ENCODE assay signal across 21 cellular contexts in genomic region chr12:8680533-8680932, GRCh38. TPM values are rescaled to one million over a fixed set of nuclear protein-coding genes. Genes with fewer than 3 reads are reported as not detected.
A peak's percentile ranks its signal among the peaks of the same experiment; 100 is the strongest.
DNase-seq lines count a peak whose midpoint lies in the region; ATAC-seq and TF ChIP-seq lines count a peak whose summit lies in the region.
"Had no signal": no experiment of that assay in that cellular context is flagged by ENCODE, and none has a peak within 500 bp of the region (broad histone marks: within the 10 kb centered on the region; RNA-seq: fewer than 3 reads in every experiment).

No MANE protein-coding gene starts in this region.

- peaks cover 4% of the 10 kb centered on the region; the same call in 1 of the 2 replicates for H3F3A ChIP-seq in DOHH2 (ENCODE audit: control insufficient read depth, insufficient read depth)
- peaks cover under 1% of the 10 kb centered on the region for H3F3A ChIP-seq in neural progenitor cell (ENCODE audit: low read depth)

- H3K27ac ChIP-seq in DOHH2 (ENCODE audit: low read depth, low read length), result no peak overlapping the region
- peak overlapping the region; percentile 78 for H3K27ac ChIP-seq in mammary epithelial cell (ENCODE audit: insufficient read depth, low read depth, low read length)
- no peak overlapping the region for H3K27ac ChIP-seq in neural progenitor cell
- H3K27ac ChIP-seq in left lung, result peak overlapping the region in 1 of 2 donors; percentile 17
- H3K27ac ChIP-seq: ovary had no signal

- no peaks in the 10 kb centered on the region for H3K27me3 Mint-ChIP-seq in neural progenitor cell (ENCODE audit: insufficient read depth, low read depth)
- H3K27me3 Mint-ChIP-seq: brain; effector memory CD8-positive, alpha-beta T cell had no signal

- H3K4me1 Mint-ChIP-seq in neural progenitor cell, result peaks cover 4% of the 10 kb centered on the region
- H3K4me1 Mint-ChIP-seq: immature natural killer cell had no signal

- no peak overlapping the region for H2AFZ ChIP-seq in mammary epithelial cell (ENCODE audit: low read depth, low read length)
- no peak overlapping the region for H2AFZ ChIP-seq in neural progenitor cell (replicated peaks)

- no TSS peak for BruUV-seq in mammary epithelial cell (replicated peaks; lab: Mats Ljungman, UMichigan)

- H3K9me2 ChIP-seq in DOHH2 (replicated peaks; ENCODE audit: control insufficient read depth, low read length), result no peaks in the 10 kb centered on the region

- intact Hi-C loops in mammary epithelial cell (cut with micrococcal nuclease), result loop anchor here (2.0 to 5.0 kb wide), 3 partner anchors 16 to 267 kb away; partner anchors contain the start of genes M6PR and RIMKLB
- intact Hi-C loops in left lung (cut with DNase I), result loop anchor here in 1 of 2 donors (5.0 kb wide), 1 partner anchor 142 kb away; the partner anchor contains the start of gene A2ML1

- dilution Hi-C loops in mammary epithelial cell (cut with HindIII; ENCODE audit: low sequenced_read_pairs), result no loop called here

- H3K4me2 ChIP-seq in DOHH2 (ENCODE audit: low read length) (no peak overlapping the region), mammary epithelial cell (ENCODE audit: insufficient read depth, low read depth, low read length) (no peak overlapping the region), neural progenitor cell (no peak overlapping the region)

- in situ Hi-C loops in mammary epithelial cell (cut with MboI; ENCODE audit: low sequenced_read_pairs in 2 of 2), result loop anchor here in 1 of 2 donors (10.0 kb wide), 1 partner anchor 204 kb away; no protein-coding TSS in a partner anchor

- no peak for DNase-seq in LNCaP clone FGC (ENCODE audit: low read depth)
- DNase-seq in mammary epithelial cell, result no peak
- no peak for DNase-seq in neural progenitor cell (ENCODE audit: low spot score)
- DNase-seq in HCEC 1CT, result no peak
- no peak for DNase-seq in left lung
- DNase-seq in activated effector memory CD4-positive, alpha-beta T cell treated with anti-CD3 and anti-CD28 coated beads, Interleukin-2, amount 50 U/mL, for 16 hours, result no peak
- DNase-seq: activated CD4-positive, CD25-positive, alpha-beta regulatory T cell treated with anti-CD3 and anti-CD28 coated beads, Interleukin-2, amount 50 U/mL, for 72 hours; activated naive CD4-positive, alpha-beta T cell treated with Interleukin-2 at 50 U/mL for 16 hours; DND-41; effector memory CD8-positive, alpha-beta T cell; foreskin melanocyte; immature natural killer cell; Kasumi-1; NCI-H187; NCI-H524 treated with DMSO at 0.1 percent for 48 hours; ovary; RPMI8226; stimulated activated naive CD8-positive, alpha-beta T cell treated with anti-CD3 and anti-CD28 coated beads, Interleukin-15, Interleukin-2, amounts not matched to agents 100 U/mL and 50 U/mL, for 24 hours had no signal

- CTCF ChIA-PET in mammary epithelial cell (lab: Charles Lee; ENCODE audit: low non-redundant PET), result no interaction called here

- no peak overlapping the region for H3K4me3 Mint-ChIP-seq in neural progenitor cell
- H3K4me3 Mint-ChIP-seq: brain; effector memory CD8-positive, alpha-beta T cell; immature natural killer cell had no signal

- no peak overlapping the region for H3K27ac Mint-ChIP-seq in neural progenitor cell
- H3K27ac Mint-ChIP-seq: effector memory CD8-positive, alpha-beta T cell; immature natural killer cell had no signal

- no peaks in the 10 kb centered on the region for H3K9me3 ChIP-seq in DOHH2 (ENCODE audit: control insufficient read depth, insufficient read depth, low read length)
- H3K9me3 ChIP-seq in mammary epithelial cell (replicated peaks; ENCODE audit: insufficient read depth, low read length), result no peaks in the 10 kb centered on the region
- no peaks in the 10 kb centered on the region for H3K9me3 ChIP-seq in neural progenitor cell (ENCODE audit: low read depth)
- H3K9me3 ChIP-seq in left lung, result no peaks in the 10 kb centered on the region
- H3K9me3 ChIP-seq: ovary had no signal

- H4K20me1 ChIP-seq in DOHH2 (ENCODE audit: control insufficient read depth, insufficient read depth, low read depth, low read length) (no peaks in the 10 kb centered on the region), mammary epithelial cell (ENCODE audit: insufficient read depth, low read length) (no peaks in the 10 kb centered on the region), neural progenitor cell (ENCODE audit: low read depth) (no peaks in the 10 kb centered on the region)

- peaks cover 4% of the 10 kb centered on the region for H3K9me3 Mint-ChIP-seq in neural progenitor cell
- H3K9me3 Mint-ChIP-seq: effector memory CD8-positive, alpha-beta T cell; immature natural killer cell had no signal

- H3K27me3 ChIP-seq in DOHH2 (ENCODE audit: control insufficient read depth, low read length) (no peaks in the 10 kb centered on the region), mammary epithelial cell (ENCODE audit: insufficient read depth, low read length) (no peaks in the 10 kb centered on the region), neural progenitor cell (no peaks in the 10 kb centered on the region), left lung (no peaks in the 10 kb centered on the region)
- H3K27me3 ChIP-seq: ovary had no signal

- no peaks in the 10 kb centered on the region for H3K36me3 Mint-ChIP-seq in neural progenitor cell
- H3K36me3 Mint-ChIP-seq: brain, immature natural killer cell had no signal

- WGBS in mammary epithelial cell (ENCODE audit: low coverage, missing lambda C conversion rate), result 100% methylated on average over 5 of the region's 9 CpGs

- H3K4me3 ChIP-seq in DOHH2 (ENCODE audit: low read length) (no peak overlapping the region), LNCaP clone FGC (ENCODE audit: low read depth, low read length) (no peak overlapping the region), mammary epithelial cell (replicated peaks in 1 of 3; ENCODE audit: insufficient read depth in 1 of 3, low read depth in 2 of 3, low read length in 3 of 3) (no peak overlapping the region), neural progenitor cell (no peak overlapping the region), left lung (no peak overlapping the region)
- H3K4me3 ChIP-seq: ovary had no signal

- H3K36me3 ChIP-seq in DOHH2 (ENCODE audit: control insufficient read depth, low read length), result no peaks in the 10 kb centered on the region
- H3K36me3 ChIP-seq in mammary epithelial cell (ENCODE audit: insufficient read depth, low read length), result no peaks in the 10 kb centered on the region
- no peaks in the 10 kb centered on the region for H3K36me3 ChIP-seq in neural progenitor cell
- H3K36me3 ChIP-seq in left lung, result no peaks in the 10 kb centered on the region
- H3K36me3 ChIP-seq: ovary had no signal

- TF ChIP-seq CTCF in DOHH2 (IDR thresholded peaks at IDR 0.05; ENCODE audit: low read depth, low read length, poor library complexity, severe bottlenecking) (peak; percentile 29), LNCaP clone FGC (IDR thresholded peaks at IDR 0.05; ENCODE audit: control insufficient read depth, extremely low read depth, insufficient read depth) (peak; percentile 19; the same call in 1 of the 2 replicates), mammary epithelial cell (conservative IDR thresholded peaks at IDR 0.05 in 1 of 2, IDR thresholded peaks at IDR 0.05 in 1 of 2; ENCODE audit: extremely low read depth in 1 of 2, insufficient read depth in 1 of 2, low read depth in 1 of 2, low read length in 2 of 2) (no peak), neural progenitor cell (IDR thresholded peaks at IDR 0.05) (peak; percentile 23), left lung (IDR thresholded peaks at IDR 0.05) (peak in 1 of 2 donors; percentile 8)

- H3K4me1 ChIP-seq in DOHH2 (ENCODE audit: control insufficient read depth, low read length), result peaks cover 31% of the 10 kb centered on the region
- H3K4me1 ChIP-seq in mammary epithelial cell (ENCODE audit: insufficient read depth, low read length), result peaks cover 30% of the 10 kb centered on the region
- peaks cover 9% of the 10 kb centered on the region for H3K4me1 ChIP-seq in neural progenitor cell
- peaks cover 0 to 4% of the 10 kb centered on the region in 2 donors for H3K4me1 ChIP-seq in left lung

- no peak overlapping the region for H3K9ac ChIP-seq in mammary epithelial cell (ENCODE audit: insufficient read depth, low read length)
- no peak overlapping the region for H3K9ac ChIP-seq in neural progenitor cell

- no peak for ATAC-seq in left lung
- ATAC-seq: effector memory CD8-positive, alpha-beta T cell; stimulated activated naive CD8-positive, alpha-beta T cell treated with anti-CD3 and anti-CD28 coated beads, Interleukin-15, Interleukin-2, amounts not matched to agents 100 U/mL and 50 U/mL, for 24 hours had no signal

- H3K79me2 ChIP-seq in DOHH2 (ENCODE audit: control insufficient read depth, low read length), result no peaks in the 10 kb centered on the region
- H3K79me2 ChIP-seq in mammary epithelial cell (ENCODE audit: insufficient read depth, low read length), result no peaks in the 10 kb centered on the region
- no peaks in the 10 kb centered on the region for H3K79me2 ChIP-seq in neural progenitor cell (ENCODE audit: low read depth)

RNA-seq across cellular contexts. Expression of gene RIMKLB, which starts 17.3 kb away (rescaled TPM):
- total RNA-seq in mammary epithelial cell (10 to 100 TPM; 27.2 to 30.2 TPM), neural progenitor cell (ENCODE audit: low replicate concordance) (113 and 131 TPM in 2 replicates), left lung (10 to 100 TPM; 27.3 to 31.7 TPM)
- polyA plus RNA-seq in mammary epithelial cell, result 12.9 TPM
- 34.4 TPM for polyA minus RNA-seq in mammary epithelial cell

RNA-seq across cellular contexts. Expression of gene MFAP5, which starts 17.9 kb away (rescaled TPM):
- total RNA-seq in mammary epithelial cell (1 to 10 TPM; 2.4 to 7.5 TPM), neural progenitor cell (ENCODE audit: low replicate concordance) (0.25 TPM in 1 of 2 replicates, not detected in the other), left lung (10 to 100 TPM in 1 of 2 donors, 1 to 10 TPM in 1; 8.3 to 12.0 TPM)
- polyA plus RNA-seq in mammary epithelial cell, result 17.7 TPM
- 31.9 TPM for polyA minus RNA-seq in mammary epithelial cell
- total RNA-seq: T-helper 1 cell treated with Interleukin-12 subunit alpha and Interleukin-12 subunit beta and Interleukin-4 antibody, amounts not matched to agents 30 ng/mL and 1 ng/mL, for 36 hours had no signal
- polyA plus RNA-seq: immature natural killer cell had no signal

Comparison
In these comparisons a context has a peak if more than half of its experiments do, and no peak if none do; other contexts are left out.
1. CTCF ChIP-seq: peak in DOHH2 (single experiment), LNCaP clone FGC (single experiment) and neural progenitor cell (single experiment); none in mammary epithelial cell (0 of 2).